Comparison of ENCODE assay signal across 29 cellular contexts in genomic region chr15:42150246-42150970, GRCh38. TPM values are rescaled to one million over a fixed set of nuclear protein-coding genes. Genes with fewer than 3 reads are reported as not detected.
DNase-seq lines count a peak whose midpoint lies in the region; ATAC-seq and TF ChIP-seq lines count a peak whose summit lies in the region.
"Had no signal": no experiment of that assay in that cellular context is flagged by ENCODE, and none has a peak within 500 bp of the region (broad histone marks: within the 10 kb centered on the region; RNA-seq: fewer than 3 reads in every experiment).

No MANE protein-coding gene starts in this region.

- DNase-seq in NCI-H1105 treated with DMSO at 0.1 percent for 48 hours (lab: John Stamatoyannopoulos, UW): peak; percentile 11
- no peak for DNase-seq in NCI-H1105 (lab: John Stamatoyannopoulos, UW)
- peak in 39 of 42 donors; percentile 21 to 87 (median 62) for DNase-seq in head of caudate nucleus
- DNase-seq in posterior vena cava (ENCODE audit: low spot score): peak; percentile 69
- no peak for DNase-seq in RPMI8226
- DNase-seq in omental fat pad (ENCODE audit: low spot score): no peak
- DNase-seq: activated CD4-positive, alpha-beta memory T cell treated with anti-CD3 and anti-CD28 coated beads, Interleukin-2, amount 10 ng/mL, durations not matched to agents 7 days and 5 days; activated CD4-positive, alpha-beta T cell treated with anti-CD3 and anti-CD28 coated beads for 1 hour; activated CD8-positive, alpha-beta memory T cell treated with anti-CD3 and anti-CD28 coated beads, Interleukin-2, amount 50 U/mL, for 48 hours; CD4-positive, alpha-beta T cell; GOT3; lower lobe of right lung; NCI-H1092 treated with DMSO at 0.1 percent for 48 hours; NCI-H2029; NCI-H446; NCI-H82; stimulated activated CD4-positive, alpha-beta T cell treated with anti-CD3 and anti-CD28 coated beads, Interleukin-2, amount 100 ng/mL, for 48 hours; substantia nigra had no signal

- H3K4me3 ChIP-seq in HEK293 (ENCODE audit: low read depth, low read length): no peak overlapping the region
- H3K4me3 ChIP-seq: ascending aorta, cardiac muscle cell, lower lobe of right lung had no signal

- no peaks in the 10 kb centered on the region for H3K9me3 ChIP-seq in HEK293 (ENCODE audit: control insufficient read depth, insufficient read depth, low read depth, low read length)
- H3K9me3 ChIP-seq: ascending aorta, lower lobe of right lung had no signal

- no peak overlapping the region for H3K27ac ChIP-seq in HEK293 (ENCODE audit: extremely low read depth, low read depth, low read length)
- H3K27ac ChIP-seq: 22Rv1, ascending aorta, cardiac muscle cell, lower lobe of right lung, parathyroid adenoma had no signal

- no peaks in the 10 kb centered on the region for H3K36me3 ChIP-seq in HEK293 (ENCODE audit: control insufficient read depth in 2 of 2, insufficient read depth in 1 of 2, low read length in 2 of 2)
- H3K36me3 ChIP-seq: ascending aorta, cardiac muscle cell, lower lobe of right lung had no signal

- POLR2A ChIA-PET in HEK293 (lab: Yijun Ruan, JAX): no interaction called here

- CTCF ChIA-PET in HEK293 (lab: Yijun Ruan, JAX): interaction anchor here (0.5 to 1.3 kb wide), 3 partner anchors 12 to 84 kb away, joined by 3 to 5 read pairs (median 5); no protein-coding TSS in a partner anchor

- TF ChIP-seq CTCF in HEK293 (tag by site-specific recombination; IDR thresholded peaks at IDR 0.05): no peak
- TF ChIP-seq CTCF in omental fat pad (IDR thresholded peaks at IDR 0.05): no peak

- ATAC-seq in HG02840 (IDR thresholded peaks at IDR 0.05; ENCODE audit: low FRiP score, unreplicated experiment) (no peak), omental fat pad (ENCODE audit: low FRiP score) (no peak)
- ATAC-seq: lower lobe of right lung, right cardiac atrium had no signal

- intact Hi-C loops in head of caudate nucleus (cut with DNase I) (no loop called here), posterior vena cava (cut with DNase I) (no loop called here)

- H3K4me1 ChIP-seq in HEK293 (ENCODE audit: control insufficient read depth, insufficient read depth, low read length): no peaks in the 10 kb centered on the region; the same call in 1 of the 2 replicates

TF ChIP-seq in HEK293, 187 proteins besides CTCF, POLR2A, EP300 and RAD21:
- no peak for TF ChIP-seq ZNF777 (tag by site-specific recombination; IDR thresholded peaks at IDR 0.05; ENCODE audit: borderline replicate concordance)
- 0 out of 2 replicates have a peak, but pooled peaks have one; percentile 13 for TF ChIP-seq ZFHX2 (tag by site-specific recombination; conservative IDR thresholded peaks at IDR 0.05)
- TF ChIP-seq EGR2 (tag by site-specific recombination; IDR thresholded peaks at IDR 0.05; ENCODE audit: low read depth): peak; percentile 47

RNA-seq across cellular contexts. Expression of gene PLA2G4F, which starts 6.0 kb away (rescaled TPM):
- total RNA-seq in posterior vena cava (not detected), omental fat pad (not detected)
- total RNA-seq: activated CD4-positive, alpha-beta memory T cell treated with anti-CD3 and anti-CD28 coated beads, Interleukin-2, amount 10 ng/mL, durations not matched to agents 7 days and 5 days; ascending aorta; CD4-positive, alpha-beta T cell; endothelial cell of umbilical vein; fibroblast of lung; T-helper 2 cell treated with Interferon-gamma antibody and Interleukin-4, amounts not matched to agents 100 ng/mL and 5 ng/mL, for 36 hours had no signal

RNA-seq across cellular contexts. Expression of gene PLA2G4D, which starts 56.0 kb away (rescaled TPM):
- total RNA-seq in posterior vena cava (not detected), omental fat pad (under 1 TPM in 1 of 4 donors, not detected in 3; 0.09 TPM)
- total RNA-seq: activated CD4-positive, alpha-beta memory T cell treated with anti-CD3 and anti-CD28 coated beads, Interleukin-2, amount 10 ng/mL, durations not matched to agents 7 days and 5 days; ascending aorta; CD4-positive, alpha-beta T cell; endothelial cell of umbilical vein; fibroblast of lung; lower lobe of right lung; mucosa of gallbladder; right cardiac atrium; T-helper 2 cell treated with Interferon-gamma antibody and Interleukin-4, amounts not matched to agents 100 ng/mL and 5 ng/mL, for 36 hours had no signal

RNA-seq across cellular contexts. Expression of gene VPS39, which starts 57.7 kb away (rescaled TPM):
- total RNA-seq in posterior vena cava (10 to 100 TPM; 48.4 to 58.0 TPM), omental fat pad (100 to 1,000 TPM in 1 of 4 donors, 10 to 100 TPM in 3; 61.0 to 134 (median 73.8) TPM)

Comparison
In these comparisons a context has a peak if more than half of its experiments do, and no peak if none do; other contexts are left out.
1. DNase-seq: peak in NCI-H1105 treated with DMSO at 0.1 percent for 48 hours (single experiment), head of caudate nucleus (39 of 42) and posterior vena cava (single experiment); none in NCI-H1105 (single experiment), RPMI8226 (single experiment) and omental fat pad (single experiment).